ENCODE assay signal across 17 cellular contexts in genomic region chr2:200051621-200051945, GRCh38.
"Had no signal": no experiment of that assay in that cellular context is flagged by ENCODE, and none has a peak within 500 bp of the region (broad histone marks: within the 10 kb centered on the region; RNA-seq: fewer than 3 reads in every experiment).

No MANE protein-coding gene starts in this region.

- H3K36me3 ChIP-seq: colonic mucosa, heart left ventricle, tibial nerve, vagina had no signal

- H3K79me2 ChIP-seq: parathyroid adenoma had no signal

- H3K27me3 ChIP-seq: colonic mucosa, heart left ventricle, tibial nerve, vagina had no signal

- FAIRE-seq: endothelial cell of umbilical vein, frontal cortex, keratinocyte had no signal

- H2AFZ ChIP-seq: parathyroid adenoma had no signal

- H3K27ac Mint-ChIP-seq: activated naive CD8-positive, alpha-beta T cell; stimulated activated effector memory CD8-positive, alpha-beta T cell treated with anti-CD3 and anti-CD28 coated beads, Interleukin-12 subunit alpha, Interleukin-12 subunit beta, amount 100 ng/mL, for 72 hours had no signal

- H3K9ac ChIP-seq: parathyroid adenoma had no signal

- H3K27ac ChIP-seq: colonic mucosa, heart left ventricle, parathyroid adenoma, tibial nerve, vagina had no signal

- ATAC-seq: heart left ventricle; left ventricle myocardium superior; stimulated activated effector memory CD8-positive, alpha-beta T cell treated with anti-CD3 and anti-CD28 coated beads, Interleukin-12 subunit alpha, Interleukin-12 subunit beta, amount 100 ng/mL, for 72 hours had no signal

- H3K4me1 ChIP-seq: heart left ventricle, parathyroid adenoma, tibial nerve, vagina had no signal

- H3K4me3 Mint-ChIP-seq: activated naive CD8-positive, alpha-beta T cell; stimulated activated effector memory CD8-positive, alpha-beta T cell treated with anti-CD3 and anti-CD28 coated beads, Interleukin-12 subunit alpha, Interleukin-12 subunit beta, amount 100 ng/mL, for 72 hours had no signal

- H3K36me3 Mint-ChIP-seq: activated naive CD8-positive, alpha-beta T cell; stimulated activated effector memory CD8-positive, alpha-beta T cell treated with anti-CD3 and anti-CD28 coated beads, Interleukin-12 subunit alpha, Interleukin-12 subunit beta, amount 100 ng/mL, for 72 hours had no signal

- DNase-seq: activated CD4-positive, alpha-beta T cell treated with anti-CD3 and anti-CD28 coated beads, Interleukin-2, amount 50 U/mL, for 4 hours; activated CD4-positive, CD25-positive, alpha-beta regulatory T cell treated with anti-CD3 and anti-CD28 coated beads, Interleukin-2, amount 50 U/mL, for 72 hours; activated effector memory CD4-positive, alpha-beta T cell treated with Interleukin-2 at 50 U/mL for 16 hours; activated T-cell treated with anti-CD3 and anti-CD28 coated beads, Interleukin-2, amount 50 U/mL, for 1 hour; anterior cingulate cortex; caudate nucleus; heart left ventricle; left ventricle myocardium superior had no signal

- H3K9me3 ChIP-seq: colonic mucosa, heart left ventricle, vagina had no signal

- H3K4me3 ChIP-seq: colonic mucosa, heart left ventricle, tibial nerve, vagina had no signal
